In the genomic region with DNA sequence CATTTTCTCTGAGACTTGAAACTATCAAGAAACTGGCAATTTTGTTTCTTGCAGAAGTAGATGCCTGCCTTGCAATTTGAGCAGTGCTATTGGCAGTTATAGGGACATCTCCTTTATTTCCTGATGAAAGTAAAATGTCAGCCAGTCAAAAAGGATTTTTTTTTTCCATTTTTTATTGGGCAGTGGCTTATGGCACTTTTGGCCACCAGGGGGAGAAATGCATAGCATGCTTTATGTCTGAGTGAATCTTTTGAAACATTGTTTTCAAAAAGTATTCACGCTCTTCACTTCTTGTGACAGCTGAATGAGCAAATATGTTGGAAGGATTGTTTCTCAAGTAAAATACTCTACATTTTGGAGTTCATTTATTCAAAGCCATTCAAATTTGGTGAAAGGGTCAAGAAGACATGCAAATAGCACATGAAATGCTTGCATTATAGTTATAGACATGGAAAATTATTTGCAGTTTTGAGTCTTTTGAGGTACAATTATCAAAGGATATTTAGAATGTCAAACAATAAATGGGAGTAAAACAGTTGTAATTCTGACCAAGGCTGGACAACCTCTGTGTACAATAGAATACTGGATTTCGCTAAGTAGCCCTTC, we compare ENCODE assay signal across 8 cellular contexts.
DNase-seq lines count a peak whose midpoint lies in the region; ATAC-seq, FAIRE-seq and TF ChIP-seq lines count a peak whose summit lies in the region.

No MANE protein-coding gene starts in this region.

- H3K4me1 ChIP-seq in DOHH2 (ENCODE audit: control insufficient read depth, low read length) (no peaks in the 10 kb centered on the region), keratinocyte (ENCODE audit: control insufficient read depth, extremely low read depth, insufficient read depth, low read length) (no peaks in the 10 kb centered on the region)
- H3K4me1 ChIP-seq in naive thymus-derived CD4-positive, alpha-beta T cell (ENCODE audit: control insufficient read depth in 2 of 2, insufficient read depth in 2 of 2, low read length in 2 of 2), result no peaks in the 10 kb centered on the region

- TF ChIP-seq RAD21 in Ishikawa (IDR thresholded peaks at IDR 0.05; ENCODE audit: low read depth), result peak; percentile 70

- no peaks in the 10 kb centered on the region for H3F3A ChIP-seq in DOHH2 (ENCODE audit: control insufficient read depth, insufficient read depth)

- DNase-seq in WERI-Rb-1, result peak; percentile 43
- DNase-seq in keratinocyte (ENCODE audit: low read depth, low spot score), result no peak
- no peak for DNase-seq in activated CD4-positive, alpha-beta memory T cell treated with anti-CD3 and anti-CD28 coated beads, Interleukin-2, amount 10 ng/mL, durations not matched to agents 7 days and 5 days
- no peak for DNase-seq in NOMO-1 treated with DMSO at 0.1 percent for 48 hours (lab: John Stamatoyannopoulos, UW; ENCODE audit: unreplicated experiment)
- DNase-seq in naive thymus-derived CD4-positive, alpha-beta T cell, result no peak

- H3K9me3 ChIP-seq in DOHH2 (ENCODE audit: control insufficient read depth, insufficient read depth, low read length), result no peaks in the 10 kb centered on the region
- H3K9me3 ChIP-seq in WERI-Rb-1 (ENCODE audit: severe bottlenecking), result peaks cover 7% of the 10 kb centered on the region
- H3K9me3 ChIP-seq in keratinocyte (ENCODE audit: control insufficient read depth, low read depth, low read length), result no peaks in the 10 kb centered on the region
- no peaks in the 10 kb centered on the region for H3K9me3 ChIP-seq in naive thymus-derived CD4-positive, alpha-beta T cell (ENCODE audit: control insufficient read depth in 2 of 3, low read length in 3 of 3)

- no peak overlapping the region for H3K4me2 ChIP-seq in DOHH2 (ENCODE audit: low read length)
- H3K4me2 ChIP-seq in keratinocyte (ENCODE audit: control insufficient read depth, extremely low read depth, insufficient read depth, low read depth, low read length), result no peak overlapping the region

- ATAC-seq in GM18519 (IDR thresholded peaks at IDR 0.05; ENCODE audit: low FRiP score, unreplicated experiment), result no peak
- no peak for ATAC-seq in naive thymus-derived CD4-positive, alpha-beta T cell

- H3K4me1 Mint-ChIP-seq in activated CD4-positive, alpha-beta memory T cell treated with anti-CD3 and anti-CD28 coated beads, Interleukin-2, amount 10 ng/mL, durations not matched to agents 7 days and 5 days, result no peaks in the 10 kb centered on the region
- H3K4me1 Mint-ChIP-seq in naive thymus-derived CD4-positive, alpha-beta T cell, result no peaks in the 10 kb centered on the region

- dilution Hi-C loops in keratinocyte (cut with MboI; ENCODE audit: extremely low pct_ligation_motif_present, low sequenced_read_pairs), result no loop called here

- H3K27ac ChIP-seq in DOHH2 (ENCODE audit: low read depth, low read length), result no peak overlapping the region
- H3K27ac ChIP-seq in WERI-Rb-1, result no peak overlapping the region
- no peak overlapping the region for H3K27ac ChIP-seq in keratinocyte (ENCODE audit: control insufficient read depth, insufficient read depth, low read length)
- H3K27ac ChIP-seq in naive thymus-derived CD4-positive, alpha-beta T cell (ENCODE audit: low read depth, low read length), result no peak overlapping the region

- H3K4me3 ChIP-seq in DOHH2 (ENCODE audit: low read length), result no peak overlapping the region
- H3K4me3 ChIP-seq in WERI-Rb-1 (ENCODE audit: low read depth, low read length), result no peak overlapping the region
- no peak overlapping the region for H3K4me3 ChIP-seq in keratinocyte (ENCODE audit: control insufficient read depth in 2 of 3, extremely low read depth in 1 of 3, insufficient read depth in 2 of 3, low read depth in 1 of 3, low read length in 3 of 3)
- no peak overlapping the region for H3K4me3 ChIP-seq in naive thymus-derived CD4-positive, alpha-beta T cell (ENCODE audit: low read length)

- intact Hi-C loops in naive thymus-derived CD4-positive, alpha-beta T cell (cut with micrococcal nuclease), result no loop called here

- CTCF ChIA-PET in activated CD4-positive, alpha-beta memory T cell treated with anti-CD3 and anti-CD28 coated beads, Interleukin-2, amount 10 ng/mL, durations not matched to agents 7 days and 5 days (lab: Charles Lee), result interaction anchor here (1.5 kb wide), 1 partner anchor 9 kb away, joined by 3 read pairs; no protein-coding TSS in a partner anchor
- CTCF ChIA-PET in naive thymus-derived CD4-positive, alpha-beta T cell (lab: Charles Lee), result no interaction called here

- no peak overlapping the region for H3K27ac Mint-ChIP-seq in activated CD4-positive, alpha-beta memory T cell treated with anti-CD3 and anti-CD28 coated beads, Interleukin-2, amount 10 ng/mL, durations not matched to agents 7 days and 5 days
- H3K27ac Mint-ChIP-seq in naive thymus-derived CD4-positive, alpha-beta T cell, result no peak overlapping the region

- H4K20me1 ChIP-seq in DOHH2 (ENCODE audit: control insufficient read depth, insufficient read depth, low read depth, low read length) (no peaks in the 10 kb centered on the region), keratinocyte (ENCODE audit: control insufficient read depth, extremely low read depth, insufficient read depth, low read length) (no peaks in the 10 kb centered on the region)

- no peak overlapping the region for H2AFZ ChIP-seq in keratinocyte (ENCODE audit: control insufficient read depth, low read length)

- no peak overlapping the region for H3K4me3 Mint-ChIP-seq in activated CD4-positive, alpha-beta memory T cell treated with anti-CD3 and anti-CD28 coated beads, Interleukin-2, amount 10 ng/mL, durations not matched to agents 7 days and 5 days
- H3K4me3 Mint-ChIP-seq in naive thymus-derived CD4-positive, alpha-beta T cell, result no peak overlapping the region

- H3K36me3 ChIP-seq in DOHH2 (ENCODE audit: control insufficient read depth, low read length) (no peaks in the 10 kb centered on the region), WERI-Rb-1 (no peaks in the 10 kb centered on the region), keratinocyte (ENCODE audit: control insufficient read depth in 2 of 2, extremely low read depth in 1 of 2, insufficient read depth in 2 of 2, low read length in 2 of 2) (no peaks in the 10 kb centered on the region)
- no peaks in the 10 kb centered on the region for H3K36me3 ChIP-seq in naive thymus-derived CD4-positive, alpha-beta T cell (ENCODE audit: control insufficient read depth in 2 of 3, insufficient read depth in 3 of 3, low read length in 3 of 3)

- H3K9me2 ChIP-seq in DOHH2 (replicated peaks; ENCODE audit: control insufficient read depth, low read length), result no peaks in the 10 kb centered on the region

- no peaks in the 10 kb centered on the region for H3K36me3 Mint-ChIP-seq in activated CD4-positive, alpha-beta memory T cell treated with anti-CD3 and anti-CD28 coated beads, Interleukin-2, amount 10 ng/mL, durations not matched to agents 7 days and 5 days (ENCODE audit: low read depth)
- no peaks in the 10 kb centered on the region for H3K36me3 Mint-ChIP-seq in naive thymus-derived CD4-positive, alpha-beta T cell

- peak; percentile 59 for FAIRE-seq in keratinocyte (lab: Jason Lieb, UNC)

- POLR2A ChIA-PET in activated CD4-positive, alpha-beta memory T cell treated with anti-CD3 and anti-CD28 coated beads, Interleukin-2, amount 10 ng/mL, durations not matched to agents 7 days and 5 days (lab: Charles Lee), result no interaction called here
- POLR2A ChIA-PET in naive thymus-derived CD4-positive, alpha-beta T cell (lab: Charles Lee), result no interaction called here

- H3K79me2 ChIP-seq in DOHH2 (ENCODE audit: control insufficient read depth, low read length), result no peaks in the 10 kb centered on the region
- H3K79me2 ChIP-seq in keratinocyte (ENCODE audit: control insufficient read depth, insufficient read depth, low read length), result no peaks in the 10 kb centered on the region

- H3K27me3 Mint-ChIP-seq in activated CD4-positive, alpha-beta memory T cell treated with anti-CD3 and anti-CD28 coated beads, Interleukin-2, amount 10 ng/mL, durations not matched to agents 7 days and 5 days, result no peaks in the 10 kb centered on the region
- no peaks in the 10 kb centered on the region for H3K27me3 Mint-ChIP-seq in naive thymus-derived CD4-positive, alpha-beta T cell

- TF ChIP-seq CTCF in DOHH2 (IDR thresholded peaks at IDR 0.05; ENCODE audit: low read depth, low read length, poor library complexity, severe bottlenecking) (peak; percentile 69), WERI-Rb-1 (IDR thresholded peaks at IDR 0.05; ENCODE audit: low read depth, low read length) (peak; percentile 46), keratinocyte (optimal IDR thresholded peaks at IDR 0.05 in 1 of 3, IDR thresholded peaks at IDR 0.05 in 1 of 3, conservative IDR thresholded peaks at IDR 0.05 in 1 of 3; ENCODE audit: extremely low read depth in 1 of 3, insufficient read depth in 2 of 3, low read length in 3 of 3) (peak; percentile 28 to 78 (median 69))

- H3K9ac ChIP-seq in keratinocyte (ENCODE audit: control insufficient read depth, extremely low read depth, insufficient read depth, low read length), result no peak overlapping the region

- H3K27me3 ChIP-seq in DOHH2 (ENCODE audit: control insufficient read depth, low read length) (no peaks in the 10 kb centered on the region), WERI-Rb-1 (ENCODE audit: insufficient read depth, low read depth, severe bottlenecking) (no peaks in the 10 kb centered on the region), keratinocyte (ENCODE audit: control insufficient read depth, extremely low read depth, insufficient read depth, low read length) (no peaks in the 10 kb centered on the region)
- H3K27me3 ChIP-seq in naive thymus-derived CD4-positive, alpha-beta T cell (ENCODE audit: control insufficient read depth in 2 of 2, insufficient read depth in 2 of 2, low read length in 2 of 2), result no peaks in the 10 kb centered on the region

- peaks cover 5% of the 10 kb centered on the region for H3K9me3 Mint-ChIP-seq in activated CD4-positive, alpha-beta memory T cell treated with anti-CD3 and anti-CD28 coated beads, Interleukin-2, amount 10 ng/mL, durations not matched to agents 7 days and 5 days
- peaks cover 0 to 34% (median 3%) of the 10 kb centered on the region in 11 donors for H3K9me3 Mint-ChIP-seq in naive thymus-derived CD4-positive, alpha-beta T cell

- no peak for TF ChIP-seq EP300 in Ishikawa (IDR thresholded peaks at IDR 0.05; ENCODE audit: borderline replicate concordance)

- H3K9me1 ChIP-seq in keratinocyte (ENCODE audit: control insufficient read depth, extremely low read depth, insufficient read depth, low read length), result no peaks in the 10 kb centered on the region

TF ChIP-seq in Ishikawa, 13 proteins besides CTCF, POLR2A, EP300 and RAD21:
- TF ChIP-seq TCF12 (IDR thresholded peaks at IDR 0.05; ENCODE audit: low read depth) (no peak), EGR1 (IDR thresholded peaks at IDR 0.05) (no peak), NFIC (IDR thresholded peaks at IDR 0.05) (no peak)
